In the genomic region with DNA sequence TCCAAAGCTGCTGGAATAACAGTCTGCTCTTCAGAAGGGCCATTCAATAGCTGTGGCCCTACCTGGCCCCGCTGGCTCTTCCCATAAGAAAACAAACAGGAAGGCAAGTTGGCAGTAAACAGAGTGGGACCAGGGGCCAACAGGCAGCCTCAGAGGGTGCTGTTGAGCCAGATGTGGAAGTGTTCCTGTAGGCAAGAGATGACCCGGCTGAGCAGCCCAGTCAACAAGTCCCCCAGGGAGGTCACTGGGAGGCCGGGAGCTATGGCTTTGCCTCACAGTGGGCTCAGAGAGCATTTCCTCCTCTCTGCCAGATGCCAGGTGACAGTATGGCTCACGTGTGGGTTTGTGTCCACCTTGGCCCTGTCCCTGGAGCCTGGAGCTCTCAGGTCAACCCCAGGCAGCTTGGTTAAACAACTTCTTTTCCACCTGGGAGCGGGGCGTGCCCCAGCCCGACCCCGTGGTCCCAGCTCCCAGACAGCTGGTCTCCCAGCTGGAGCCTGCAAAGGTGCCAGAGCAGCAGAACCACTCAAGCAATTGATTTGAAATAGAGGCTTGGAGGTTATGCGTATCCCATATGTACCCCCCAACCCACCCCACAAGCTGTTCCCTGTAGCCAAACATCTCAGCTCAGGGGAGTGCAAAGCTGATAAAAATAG, we compare ENCODE assay signal across 14 cellular contexts. TPM values are rescaled to one million over a fixed set of nuclear protein-coding genes. Genes with fewer than 3 reads are reported as not detected.
"Had no signal": no experiment of that assay in that cellular context is flagged by ENCODE, and none has a peak within 500 bp of the region (broad histone marks: within the 10 kb centered on the region; RNA-seq: fewer than 3 reads in every experiment).

No MANE protein-coding gene starts in this region.

- H3K4me1 Mint-ChIP-seq: activated naive CD8-positive, alpha-beta T cell treated with anti-CD3 and anti-CD28 coated beads, Interleukin-2, amount 10 ng/mL, durations not matched to agents 7 days and 5 days had no signal

- FAIRE-seq: endometrium, keratinocyte had no signal

- H3K9me3 Mint-ChIP-seq: activated CD8-positive, alpha-beta T cell treated with anti-CD3 and anti-CD28 coated beads for 36 hours; activated naive CD8-positive, alpha-beta T cell treated with anti-CD3 and anti-CD28 coated beads, Interleukin-2, amount 10 ng/mL, durations not matched to agents 7 days and 5 days had no signal

- H3K27ac ChIP-seq: dorsolateral prefrontal cortex, esophagus muscularis mucosa, parathyroid adenoma had no signal

- H3K36me3 ChIP-seq: esophagus muscularis mucosa had no signal

- ATAC-seq: activated CD8-positive, alpha-beta T cell treated with anti-CD3 and anti-CD28 coated beads for 36 hours; activated T-cell treated with anti-CD3 and anti-CD28 coated beads, Interleukin-2, amount 50 U/mL, for 72 hours had no signal

- H3K4me1 ChIP-seq: parathyroid adenoma had no signal

- H3K79me2 ChIP-seq: parathyroid adenoma had no signal

- H3K4me3 Mint-ChIP-seq: activated CD8-positive, alpha-beta T cell treated with anti-CD3 and anti-CD28 coated beads for 36 hours; activated naive CD8-positive, alpha-beta T cell treated with anti-CD3 and anti-CD28 coated beads, Interleukin-2, amount 10 ng/mL, durations not matched to agents 7 days and 5 days; activated T-cell treated with anti-CD3 and anti-CD28 coated beads, Interleukin-2, amount 50 U/mL, for 72 hours; mesothelial cell of epicardium had no signal

- DNase-seq: activated CD4-positive, alpha-beta T cell treated with anti-CD3 and anti-CD28 coated beads for 4 hours; activated CD8-positive, alpha-beta memory T cell treated with anti-CD3 and anti-CD28 coated beads, Interleukin-2, amount 50 U/mL, for 4 hours; activated CD8-positive, alpha-beta T cell treated with anti-CD3 and anti-CD28 coated beads for 36 hours; activated gamma-delta T cell treated with Interleukin-2 at 50 U/mL for 16 hours; activated naive CD8-positive, alpha-beta T cell treated with anti-CD3 and anti-CD28 coated beads, Interleukin-2, amount 10 ng/mL, durations not matched to agents 7 days and 5 days; activated T-cell treated with anti-CD3 and anti-CD28 coated beads, Interleukin-2, amount 50 U/mL, for 72 hours; aorta; dorsolateral prefrontal cortex had no signal

- H3K9ac ChIP-seq: parathyroid adenoma had no signal

- H3K9me3 ChIP-seq: esophagus muscularis mucosa had no signal

- H3K4me2 ChIP-seq: smooth muscle cell had no signal

- H3K36me3 Mint-ChIP-seq: activated naive CD8-positive, alpha-beta T cell treated with anti-CD3 and anti-CD28 coated beads, Interleukin-2, amount 10 ng/mL, durations not matched to agents 7 days and 5 days; mesothelial cell of epicardium had no signal

- H3K4me3 ChIP-seq: dorsolateral prefrontal cortex, esophagus muscularis mucosa, smooth muscle cell had no signal

- H2AFZ ChIP-seq: parathyroid adenoma had no signal

- H3K27ac Mint-ChIP-seq: activated CD8-positive, alpha-beta T cell treated with anti-CD3 and anti-CD28 coated beads for 36 hours; activated naive CD8-positive, alpha-beta T cell treated with anti-CD3 and anti-CD28 coated beads, Interleukin-2, amount 10 ng/mL, durations not matched to agents 7 days and 5 days; activated T-cell treated with anti-CD3 and anti-CD28 coated beads, Interleukin-2, amount 50 U/mL, for 72 hours; mesothelial cell of epicardium had no signal

RNA-seq across cellular contexts. Expression of gene LOXL4, which starts 33.8 kb away (rescaled TPM):
- total RNA-seq: activated CD8-positive, alpha-beta T cell treated with anti-CD3 and anti-CD28 coated beads for 36 hours; activated naive CD8-positive, alpha-beta T cell treated with anti-CD3 and anti-CD28 coated beads, Interleukin-2, amount 10 ng/mL, durations not matched to agents 7 days and 5 days; activated T-cell treated with anti-CD3 and anti-CD28 coated beads, Interleukin-2, amount 50 U/mL, for 72 hours had no signal
